In genomic region chr3:108090701-108091497, GRCh38 we compare ENCODE assay signal across 8 cellular contexts. TPM values are rescaled to one million over a fixed set of nuclear protein-coding genes. Genes with fewer than 3 reads are reported as not detected.
DNase-seq lines count a peak whose midpoint lies in the region; ATAC-seq and TF ChIP-seq lines count a peak whose summit lies in the region.

CD47 (minus strand) TSS chr3:108091031; CDS start chr3:108090908, 123 bp downstream.

- H3K9ac ChIP-seq in HUES48 (ENCODE audit: low read depth, low read length) (peak within 1 kb of the TSS; percentile 62; the same call in 1 of the 2 replicates), endodermal cell (ENCODE audit: extremely low read depth, low read length, poor library complexity, severe bottlenecking) (peak within 1 kb of the TSS; percentile 48)

- H3K36me3 Mint-ChIP-seq in endodermal cell (ENCODE audit: low read depth): no peaks in the 10 kb centered on the region

- H3K27ac ChIP-seq in HUES48 (ENCODE audit: low read depth, low read length) (no peak within 1 kb of the TSS), endodermal cell (ENCODE audit: low read depth, low read length) (peak within 1 kb of the TSS; percentile 27)

- TF ChIP-seq CTCF in endodermal cell (conservative IDR thresholded peaks at IDR 0.05): no peak

- peak within 1 kb of the TSS; percentile 79 for H3K4me3 Mint-ChIP-seq in endodermal cell

- H3K9me3 Mint-ChIP-seq in endodermal cell: no peaks in the 10 kb centered on the region

- no peaks in the 10 kb centered on the region for H3K4me1 Mint-ChIP-seq in endodermal cell

- peaks cover 36% of the 10 kb centered on the region for H3K27me3 ChIP-seq in HUES48 (ENCODE audit: control insufficient read depth, insufficient read depth, low read length)
- peaks cover 64% of the 10 kb centered on the region for H3K27me3 ChIP-seq in endodermal cell (ENCODE audit: control insufficient read depth, insufficient read depth, low read length, poor library complexity, severe bottlenecking)

- DNase-seq in COLO829 (ENCODE audit: low spot score): peak; percentile 97
- DNase-seq in NOMO-1 treated with dmso at 0.1 percent for 144 hours (lab: John Stamatoyannopoulos, UW; ENCODE audit: unreplicated experiment): peak; percentile 83
- DNase-seq in activated CD8-positive, alpha-beta memory T cell treated with anti-CD3 and anti-CD28 coated beads, Interleukin-2, amount 50 U/mL, for 24 hours (ENCODE audit: extremely low read depth): peak; percentile 84
- peak; percentile 95 for DNase-seq in endodermal cell
- DNase-seq in mesenteric fat pad (ENCODE audit: low spot score): peak; percentile 99
- peak; percentile 92 for DNase-seq in stimulated activated CD8-positive, alpha-beta memory T cell treated with anti-CD3 and anti-CD28 coated beads, Interleukin-15, amount 100 ng/mL, for 1 hour (ENCODE audit: low read depth)

- H3K9me3 ChIP-seq in HUES48 (ENCODE audit: control insufficient read depth, insufficient read depth, low read length) (no peaks in the 10 kb centered on the region), endodermal cell (ENCODE audit: control insufficient read depth, low read length) (no peaks in the 10 kb centered on the region)

- no peaks in the 10 kb centered on the region for H3K36me3 ChIP-seq in HUES48 (ENCODE audit: control insufficient read depth, insufficient read depth, low read length)
- no peaks in the 10 kb centered on the region for H3K36me3 ChIP-seq in endodermal cell (ENCODE audit: control insufficient read depth, insufficient read depth, low read length)

- H3K4me3 ChIP-seq in HUES48 (ENCODE audit: low read depth, low read length) (peak within 1 kb of the TSS; percentile 99), endodermal cell (ENCODE audit: low read length) (peak within 1 kb of the TSS; percentile 90)

- WGBS in endodermal cell (ENCODE audit: insufficient coverage in 1 of 2, insufficient read length in 1 of 2), 2 experiments: 1 to 2% methylated on average over 22 to 106 of the region's 106 CpGs

- ATAC-seq in GM21381 (IDR thresholded peaks at IDR 0.05; ENCODE audit: unreplicated experiment): peak; percentile 66

- peaks cover 48% of the 10 kb centered on the region for H3K27me3 Mint-ChIP-seq in endodermal cell (ENCODE audit: insufficient read depth)

- H3K27ac Mint-ChIP-seq in endodermal cell: no peak within 1 kb of the TSS

- H3K4me1 ChIP-seq in HUES48 (ENCODE audit: control insufficient read depth, insufficient read depth, low read length) (peaks cover 4% of the 10 kb centered on the region; the same call in 1 of the 2 replicates), endodermal cell (ENCODE audit: control insufficient read depth, insufficient read depth, low read length) (no peaks in the 10 kb centered on the region)

RNA-seq across cellular contexts. Expression of gene CD47, which starts in this region (rescaled TPM):
- total RNA-seq in endodermal cell (10 to 100 TPM in 1 of 2 donors, 1 to 10 TPM in 1; 6.4 to 12.0 TPM), mesenteric fat pad (59.3 TPM)
- polyA plus RNA-seq in endodermal cell (2013, experiment 1 of 2): 58.8 TPM
- polyA plus RNA-seq in endodermal cell (2013, experiment 2 of 2): 54.4 TPM
